Comparison of ENCODE assay signal across 15 cellular contexts in genomic region chr9:105251133-105251532, GRCh38.
"Had no signal": no experiment of that assay in that cellular context is flagged by ENCODE, and none has a peak within 500 bp of the region (broad histone marks: within the 10 kb centered on the region; RNA-seq: fewer than 3 reads in every experiment).

No MANE protein-coding gene starts in this region.

- H3K9me3 Mint-ChIP-seq: activated naive CD4-positive, alpha-beta T cell treated with anti-CD3 and anti-CD28 coated beads, Interleukin-2, amount 50 U/mL, for 72 hours; activated T-cell treated with anti-CD3 and anti-CD28 coated beads, Interleukin-2, amount 50 U/mL, for 24 hours; effector memory CD8-positive, alpha-beta T cell; immature natural killer cell; stimulated activated memory B cell treated with anti-CD40 and anti-IgM and Interleukin-4, amounts not matched to agents 10 μg/mL and 1 μg/mL and 100 μg/mL, for 72 hours had no signal

- DNase-seq: activated CD4-positive, alpha-beta T cell treated with anti-CD3 and anti-CD28 coated beads, Interleukin-2, amount 50 U/mL, for 4 hours; activated effector memory CD4-positive, alpha-beta T cell treated with Interleukin-2 at 50 U/mL for 16 hours; activated T-cell treated with anti-CD3 and anti-CD28 coated beads, Interleukin-2, amount 50 U/mL, for 24 hours; central memory CD4-positive, alpha-beta T cell; cortex of kidney; effector memory CD8-positive, alpha-beta T cell; head of caudate nucleus; immature natural killer cell; lower lobe of right lung; midbrain; stimulated activated CD4-positive, alpha-beta T cell treated with anti-CD3 and anti-CD28 coated beads, Interleukin-2, amount 100 ng/mL, for 48 hours; T-helper 2 cell had no signal

- H3K4me3 Mint-ChIP-seq: activated T-cell treated with anti-CD3 and anti-CD28 coated beads, Interleukin-2, amount 50 U/mL, for 24 hours; effector memory CD8-positive, alpha-beta T cell; immature natural killer cell; stimulated activated memory B cell treated with anti-CD40 and anti-IgM and Interleukin-4, amounts not matched to agents 10 μg/mL and 1 μg/mL and 100 μg/mL, for 72 hours had no signal

- H3K27ac ChIP-seq: lower lobe of right lung, neutrophil had no signal

- H3K4me3 ChIP-seq: lower lobe of right lung had no signal

- ATAC-seq: activated naive CD4-positive, alpha-beta T cell treated with anti-CD3 and anti-CD28 coated beads, Interleukin-2, amount 50 U/mL, for 72 hours; effector memory CD8-positive, alpha-beta T cell; lower lobe of right lung; stimulated activated memory B cell treated with anti-CD40 and anti-IgM and Interleukin-4, amounts not matched to agents 10 μg/mL and 1 μg/mL and 100 μg/mL, for 72 hours had no signal

- H3K36me3 ChIP-seq: lower lobe of right lung, neutrophil had no signal

- H3K27ac Mint-ChIP-seq: activated naive CD4-positive, alpha-beta T cell treated with anti-CD3 and anti-CD28 coated beads, Interleukin-2, amount 50 U/mL, for 72 hours; activated T-cell treated with anti-CD3 and anti-CD28 coated beads, Interleukin-2, amount 50 U/mL, for 24 hours; effector memory CD8-positive, alpha-beta T cell; immature natural killer cell; stimulated activated memory B cell treated with anti-CD40 and anti-IgM and Interleukin-4, amounts not matched to agents 10 μg/mL and 1 μg/mL and 100 μg/mL, for 72 hours had no signal

- H3K36me3 Mint-ChIP-seq: activated naive CD4-positive, alpha-beta T cell treated with anti-CD3 and anti-CD28 coated beads, Interleukin-2, amount 50 U/mL, for 72 hours; immature natural killer cell; stimulated activated memory B cell treated with anti-CD40 and anti-IgM and Interleukin-4, amounts not matched to agents 10 μg/mL and 1 μg/mL and 100 μg/mL, for 72 hours had no signal

- H3K9me3 ChIP-seq: lower lobe of right lung, neutrophil had no signal

- H3K27me3 Mint-ChIP-seq: activated T-cell treated with anti-CD3 and anti-CD28 coated beads, Interleukin-2, amount 50 U/mL, for 24 hours; effector memory CD8-positive, alpha-beta T cell; stimulated activated memory B cell treated with anti-CD40 and anti-IgM and Interleukin-4, amounts not matched to agents 10 μg/mL and 1 μg/mL and 100 μg/mL, for 72 hours had no signal

- H3K27me3 ChIP-seq: neutrophil had no signal
